In genomic region chr16:89909777-89910716, GRCh38 we compare ENCODE assay signal across 8 cellular contexts. TPM values are rescaled to one million over a fixed set of nuclear protein-coding genes. Genes with fewer than 3 reads are reported as not detected.
DNase-seq lines count a peak whose midpoint lies in the region; ATAC-seq, FAIRE-seq and TF ChIP-seq lines count a peak whose summit lies in the region.

No MANE protein-coding gene starts in this region.

- H2BK120ac ChIP-seq in H1 (replicated peaks; ENCODE audit: low read depth, low read length) (no peak overlapping the region), mesendoderm (ENCODE audit: low read depth, low read length) (no peak overlapping the region)

- POLR2A ChIA-PET in AG04449 (lab: Yijun Ruan, JAX), result interaction anchor here (0.9 kb wide), 1 partner anchor 12 kb away, joined by 8 read pairs; no protein-coding TSS in a partner anchor
- POLR2A ChIA-PET in activated CD8-positive, alpha-beta T cell treated with anti-CD3 and anti-CD28 coated beads, Interleukin-2, amount 10 ng/mL, durations not matched to agents 7 days and 5 days (lab: Charles Lee), result no interaction called here
- POLR2A ChIA-PET in H1 (lab: Charles Lee; ENCODE audit: partially characterized antibody), result interaction anchor here (0.7 to 6.5 kb wide), 3 partner anchors 8 to 37 kb away, joined by 5 to 71 read pairs (median 17); partner anchors contain the start of genes MC1R, TCF25 and TUBB3

- H3K14ac ChIP-seq in H1 (ENCODE audit: insufficient read length), result no peak overlapping the region

- H3K36me3 Mint-ChIP-seq in activated CD8-positive, alpha-beta T cell treated with anti-CD3 and anti-CD28 coated beads, Interleukin-2, amount 10 ng/mL, durations not matched to agents 7 days and 5 days (ENCODE audit: low read depth), result peaks cover 43% of the 10 kb centered on the region

- peaks cover 14% of the 10 kb centered on the region for H3K4me1 Mint-ChIP-seq in activated CD8-positive, alpha-beta T cell treated with anti-CD3 and anti-CD28 coated beads, Interleukin-2, amount 10 ng/mL, durations not matched to agents 7 days and 5 days (ENCODE audit: low read depth)

- TF ChIP-seq RAD21 in H1 (IDR thresholded peaks at IDR 0.05 in 1 of 2, conservative IDR thresholded peaks at IDR 0.05 in 1 of 2; ENCODE audit: low read depth in 2 of 2, low read length in 2 of 2), result peak; percentile 56 to 76

- no peak overlapping the region for H4K5ac ChIP-seq in H1 (ENCODE audit: insufficient read length, low read depth, low read length)
- no peak overlapping the region for H4K5ac ChIP-seq in mesendoderm (ENCODE audit: low read length)

- H3K79me1 ChIP-seq in H1 (ENCODE audit: low read depth, low read length), result no peaks in the 10 kb centered on the region
- H3K79me1 ChIP-seq in mesendoderm (ENCODE audit: low read length), result no peaks in the 10 kb centered on the region

- H4K91ac ChIP-seq in H1 (replicated peaks; ENCODE audit: insufficient read length, low read length), result no peak overlapping the region

- H2BK12ac ChIP-seq in H1 (ENCODE audit: low read depth, low read length), result peak overlapping the region; percentile 60; the same call in 1 of the 2 replicates

- DNase-seq in AG04449 (ENCODE audit: low read depth, low spot score) (no peak), GM19239 (ENCODE audit: insufficient read length, low spot score) (peak; percentile 81), NCI-H82 treated with DMSO at 0.1 percent for 48 hours (lab: John Stamatoyannopoulos, UW; ENCODE audit: unreplicated experiment) (peak; percentile 9), H1 (ENCODE audit: low read depth in 1 of 2, low spot score in 2 of 2) (peak in 1 of 2 experiments; percentile 93), mesendoderm (peak; percentile 81), amniotic stem cell (lab: John Stamatoyannopoulos, UW) (no peak)
- peak; percentile 75 for DNase-seq in activated CD8-positive, alpha-beta T cell treated with anti-CD3 and anti-CD28 coated beads, Interleukin-2, amount 10 ng/mL, durations not matched to agents 7 days and 5 days
- peak; percentile 43 for DNase-seq in stimulated activated CD8-positive, alpha-beta memory T cell treated with anti-CD3 and anti-CD28 coated beads, Interleukin-7, amount 100 ng/mL, for 24 hours (ENCODE audit: low read depth)

- 83% methylated on average over 46 of the region's 47 CpGs; no CpG with 5 or more reads in 1 of the 2 experiments for WGBS in H1 (ENCODE audit: extremely low coverage in 1 of 2, insufficient coverage in 1 of 2, insufficient read length in 1 of 2, insufficient replicate concordance in 2 of 2, low coverage in 1 of 2, low lambda C conversion rate in 2 of 2, missing lambda C conversion rate in 1 of 2), 2 experiments
- no CpG with 5 or more reads among the region's 47 CpGs for WGBS in mesendoderm (ENCODE audit: extremely low coverage, insufficient coverage, low lambda C conversion rate)

- no peak overlapping the region for H3K4me2 ChIP-seq in H1 (ENCODE audit: insufficient read depth in 1 of 2, low read depth in 2 of 2, low read length in 2 of 2)
- no peak overlapping the region for H3K4me2 ChIP-seq in mesendoderm (ENCODE audit: low read length)

- H2AK5ac ChIP-seq in H1 (ENCODE audit: low read depth, low read length) (no peak overlapping the region), mesendoderm (ENCODE audit: low read length) (no peak overlapping the region)

- TF ChIP-seq POLR2A in H1 (IDR thresholded peaks at IDR 0.05; ENCODE audit: control extremely low read depth in 1 of 2, low read depth in 2 of 2, low read length in 2 of 2), result no peak

- 0 out of 2 replicates have a peak overlapping the region, but pooled peaks have one; percentile 40 for H2BK15ac ChIP-seq in H1 (ENCODE audit: low read length)
- no peak overlapping the region for H2BK15ac ChIP-seq in mesendoderm (replicated peaks; ENCODE audit: low read depth)

- H3K56ac ChIP-seq in H1 (replicated peaks; ENCODE audit: insufficient read length, low read depth, low read length), result no peak overlapping the region
- H3K56ac ChIP-seq in mesendoderm (ENCODE audit: low read length), result peak overlapping the region; percentile 0

- H3K4me3 ChIP-seq in AG04449 (ENCODE audit: low read depth, low read length) (no peak overlapping the region), H1 (ENCODE audit: extremely low read depth in 1 of 4, insufficient read depth in 2 of 4, low read depth in 3 of 4, low read length in 4 of 4) (no peak overlapping the region), mesendoderm (ENCODE audit: low read length) (no peak overlapping the region)

- CTCF ChIA-PET in AG04449 (lab: Yijun Ruan, JAX), result interaction anchor here (0.6 to 4.6 kb wide), 16 partner anchors 9 to 210 kb away, joined by 3 to 37 read pairs (median 5); partner anchors contain the start of genes MC1R, TCF25 and TUBB3
- CTCF ChIA-PET in activated CD8-positive, alpha-beta T cell treated with anti-CD3 and anti-CD28 coated beads, Interleukin-2, amount 10 ng/mL, durations not matched to agents 7 days and 5 days (lab: Charles Lee), result interaction anchor here (0.7 to 3.7 kb wide), 21 partner anchors 9 to 1313 kb away, joined by 3 to 28 read pairs (median 5); partner anchors contain the start of genes MC1R, SPATA2L and TUBB3
- CTCF ChIA-PET in H1 (lab: Charles Lee; ENCODE audit: partially characterized antibody), result interaction anchor here (0.7 to 5.9 kb wide), 30 partner anchors 11 to 268 kb away, joined by 3 to 70 read pairs (median 4); partner anchors contain the start of genes MC1R and TUBB3

- peaks cover 0 to 4% of the 10 kb centered on the region in 2 experiments for H4K20me1 ChIP-seq in H1 (replicated peaks in 1 of 2; ENCODE audit: control insufficient read depth in 1 of 2, insufficient read depth in 2 of 2, low read length in 2 of 2)

- H3K9me3 Mint-ChIP-seq in activated CD8-positive, alpha-beta T cell treated with anti-CD3 and anti-CD28 coated beads, Interleukin-2, amount 10 ng/mL, durations not matched to agents 7 days and 5 days (ENCODE audit: insufficient read depth), result no peaks in the 10 kb centered on the region

- H3K27me3 Mint-ChIP-seq in activated CD8-positive, alpha-beta T cell treated with anti-CD3 and anti-CD28 coated beads, Interleukin-2, amount 10 ng/mL, durations not matched to agents 7 days and 5 days (ENCODE audit: low read depth), result no peaks in the 10 kb centered on the region

- H3K4me1 ChIP-seq in H1 (replicated peaks in 1 of 4; ENCODE audit: control insufficient read depth in 3 of 4, insufficient read depth in 4 of 4, low read length in 3 of 4) (peaks cover 0 to 2% (median 0%) of the 10 kb centered on the region in 4 experiments; a peak in 4 of 7 replicates), mesendoderm (ENCODE audit: control insufficient read depth, low read depth, low read length) (no peaks in the 10 kb centered on the region)

- H2AFZ ChIP-seq in H1 (ENCODE audit: low read length), result no peak overlapping the region

- H3K23ac ChIP-seq in H1 (ENCODE audit: insufficient read length) (no peak overlapping the region), mesendoderm (ENCODE audit: low read length) (no peak overlapping the region)

- H3K27ac Mint-ChIP-seq in activated CD8-positive, alpha-beta T cell treated with anti-CD3 and anti-CD28 coated beads, Interleukin-2, amount 10 ng/mL, durations not matched to agents 7 days and 5 days, result no peak overlapping the region

- H3K4me3 Mint-ChIP-seq in activated CD8-positive, alpha-beta T cell treated with anti-CD3 and anti-CD28 coated beads, Interleukin-2, amount 10 ng/mL, durations not matched to agents 7 days and 5 days, result no peak overlapping the region

- no peaks in the 10 kb centered on the region for H3K27me3 ChIP-seq in H1 (replicated peaks in 1 of 4; ENCODE audit: control insufficient read depth in 3 of 4, extremely low read depth in 1 of 4, insufficient read depth in 3 of 4, low read length in 3 of 4)
- H3K27me3 ChIP-seq in mesendoderm (ENCODE audit: insufficient read depth, low read length, poor library complexity), result no peaks in the 10 kb centered on the region

- H3K9ac ChIP-seq in H1 (replicated peaks in 1 of 4; ENCODE audit: extremely low read depth in 1 of 4, low read depth in 3 of 4, low read length in 3 of 4), result peak overlapping the region in 1 of 4 experiments; percentile 5; a peak in 3 of 7 replicates
- H3K9ac ChIP-seq in mesendoderm (ENCODE audit: low read length), result no peak overlapping the region

- H3K36me3 ChIP-seq in H1 (ENCODE audit: control insufficient read depth in 2 of 4, insufficient read depth in 4 of 4, low read length in 3 of 4) (peaks cover 2 to 17% (median 8%) of the 10 kb centered on the region in 4 experiments; a peak in 7 of 8 replicates), mesendoderm (ENCODE audit: control insufficient read depth, insufficient read depth, low read length) (peaks cover 15% of the 10 kb centered on the region)

- H3K4ac ChIP-seq in H1 (replicated peaks; ENCODE audit: insufficient read length, low read depth, low read length) (peak overlapping the region; percentile 70), mesendoderm (ENCODE audit: low read depth, low read length) (no peak overlapping the region)

- H3K27ac ChIP-seq in H1 (ENCODE audit: low read depth, low read length) (peak overlapping the region; percentile 42; the same call in 1 of the 2 replicates), mesendoderm (ENCODE audit: low read depth, low read length) (no peak overlapping the region)

- H2BK5ac ChIP-seq in H1 (ENCODE audit: low read depth, low read length) (peak overlapping the region; percentile 48), mesendoderm (ENCODE audit: low read length) (no peak overlapping the region)

- peak; percentile 53 for FAIRE-seq in GM19239 (lab: Jason Lieb, UNC)
- no peak for FAIRE-seq in H1 (lab: Jason Lieb, UNC)

- 0 out of 2 replicates have a peak overlapping the region, but pooled peaks have one; percentile 72 for H2BK20ac ChIP-seq in H1 (ENCODE audit: low read length)

- ATAC-seq in activated CD8-positive, alpha-beta T cell treated with anti-CD3 and anti-CD28 coated beads, Interleukin-2, amount 10 ng/mL, durations not matched to agents 7 days and 5 days, result peak; percentile 83

- no peak for TF ChIP-seq EP300 in H1 (IDR thresholded peaks at IDR 0.05; ENCODE audit: borderline replicate concordance in 1 of 2, low read depth in 2 of 2, low read length in 2 of 2)

- H3K18ac ChIP-seq in H1 (ENCODE audit: extremely low read depth, low read length) (peak overlapping the region; percentile 51; the same call in 1 of the 2 replicates), mesendoderm (ENCODE audit: low read length) (no peak overlapping the region)

- peak; percentile 97 for TF ChIP-seq CTCF in AG04449 (IDR thresholded peaks at IDR 0.05; ENCODE audit: insufficient read depth, low read length, missing control alignments)
- peak; percentile 91 to 98 (median 97) for TF ChIP-seq CTCF in H1 (IDR thresholded peaks at IDR 0.05; ENCODE audit: control extremely low read depth in 1 of 3, insufficient read depth in 1 of 3, low read depth in 1 of 3, low read length in 3 of 3)

- H3K9me3 ChIP-seq in H1 (ENCODE audit: insufficient read depth in 2 of 2, low read depth in 1 of 2, low read length in 1 of 2), result peaks cover 0 to 19% of the 10 kb centered on the region in 2 experiments; a peak in 3 of 4 replicates

- no peaks in the 10 kb centered on the region; the same call in 1 of the 2 replicates for H3K23me2 ChIP-seq in H1 (ENCODE audit: low read depth, low read length)

- H4K8ac ChIP-seq in H1 (ENCODE audit: extremely low read depth, insufficient read depth, low read length), result peak overlapping the region; percentile 74; the same call in 1 of the 2 replicates
- H4K8ac ChIP-seq in mesendoderm (ENCODE audit: low read depth, low read length), result no peak overlapping the region

- H3K79me2 ChIP-seq in H1 (ENCODE audit: control insufficient read depth in 1 of 2, insufficient read depth in 2 of 2, low read length in 2 of 2), result no peaks in the 10 kb centered on the region
- no peaks in the 10 kb centered on the region for H3K79me2 ChIP-seq in mesendoderm (ENCODE audit: control insufficient read depth, insufficient read depth, low read length)

RNA-seq across cellular contexts. Expression of gene MC1R, which starts 8.6 kb away (rescaled TPM):
- 1 to 10 TPM; 4.7 to 5.0 TPM for total RNA-seq in activated CD8-positive, alpha-beta T cell treated with anti-CD3 and anti-CD28 coated beads, Interleukin-2, amount 10 ng/mL, durations not matched to agents 7 days and 5 days
- 2.0 and 2.2 TPM in 2 replicates for total RNA-seq in H1 (2021; fragmentation: NEBNext Ultra II Directional; extraction: Animal tissue kit (Norgen Biotek cat#: 25700))
- 2.9 and 4.3 TPM in 2 replicates for polyA plus RNA-seq in H1 (2011; rRNA removed)
- polyA plus RNA-seq in H1 (2011; cell fraction: cytosol; rRNA removed), result 3.7 TPM
- 7.6 TPM for polyA plus RNA-seq in H1 (2011; cell fraction: nucleus; rRNA removed)
- 1.8 to 3.0 TPM (median 2.2 TPM) in 4 replicates for polyA plus RNA-seq in H1 (2012, experiment 1 of 2)
- polyA plus RNA-seq in H1 (2012, experiment 2 of 2), result 1.8 TPM
- polyA plus RNA-seq in H1 (2013, experiment 1 of 2), result 1.2 TPM
- 1.5 TPM for polyA plus RNA-seq in H1 (2013, experiment 2 of 2)
- polyA minus RNA-seq in H1 (2011; rRNA and poly(A)+ RNA removed), result 3.3 and 5.0 TPM in 2 replicates
- 3.2 TPM for polyA minus RNA-seq in H1 (2011; cell fraction: cytosol; rRNA and poly(A)+ RNA removed)
- 4.5 TPM for polyA minus RNA-seq in H1 (2011; cell fraction: nucleus; rRNA and poly(A)+ RNA removed)
- 1.2 TPM for polyA plus RNA-seq in mesendoderm (2013, experiment 1 of 2)
- polyA plus RNA-seq in mesendoderm (2013, experiment 2 of 2), result 0.98 TPM

RNA-seq across cellular contexts. Expression of gene TUBB3, which starts 13.1 kb away (rescaled TPM):
- 1 to 10 TPM; 1.1 to 1.3 TPM for total RNA-seq in activated CD8-positive, alpha-beta T cell treated with anti-CD3 and anti-CD28 coated beads, Interleukin-2, amount 10 ng/mL, durations not matched to agents 7 days and 5 days
- 275 and 292 TPM in 2 replicates for total RNA-seq in H1 (2021; fragmentation: NEBNext Ultra II Directional; extraction: Animal tissue kit (Norgen Biotek cat#: 25700))
- 393 and 420 TPM in 2 replicates for polyA plus RNA-seq in H1 (2011; rRNA removed)
- polyA plus RNA-seq in H1 (2011; cell fraction: cytosol; rRNA removed), result 210 TPM
- polyA plus RNA-seq in H1 (2011; cell fraction: nucleus; rRNA removed), result 252 TPM
- polyA plus RNA-seq in H1 (2012, experiment 1 of 2), result 287 to 415 TPM (median 389 TPM) in 4 replicates
- 421 TPM for polyA plus RNA-seq in H1 (2012, experiment 2 of 2)
- polyA plus RNA-seq in H1 (2013, experiment 1 of 2), result 211 TPM
- polyA plus RNA-seq in H1 (2013, experiment 2 of 2), result 208 TPM
- 165 and 205 TPM in 2 replicates for polyA minus RNA-seq in H1 (2011; rRNA and poly(A)+ RNA removed)
- 155 TPM for polyA minus RNA-seq in H1 (2011; cell fraction: cytosol; rRNA and poly(A)+ RNA removed)
- 91.3 TPM for polyA minus RNA-seq in H1 (2011; cell fraction: nucleus; rRNA and poly(A)+ RNA removed)
- 96.5 TPM for polyA plus RNA-seq in mesendoderm (2013, experiment 1 of 2)
- 103 TPM for polyA plus RNA-seq in mesendoderm (2013, experiment 2 of 2)

RNA-seq across cellular contexts. Expression of gene TCF25, which starts 36.7 kb away (rescaled TPM):
- 100 to 1,000 TPM; 169 to 178 TPM for total RNA-seq in activated CD8-positive, alpha-beta T cell treated with anti-CD3 and anti-CD28 coated beads, Interleukin-2, amount 10 ng/mL, durations not matched to agents 7 days and 5 days
- 92.2 and 102 TPM in 2 replicates for total RNA-seq in H1 (2021; fragmentation: NEBNext Ultra II Directional; extraction: Animal tissue kit (Norgen Biotek cat#: 25700))
- 78.1 and 102 TPM in 2 replicates for polyA plus RNA-seq in H1 (2011; rRNA removed)
- polyA plus RNA-seq in H1 (2011; cell fraction: cytosol; rRNA removed), result 84.5 TPM
- polyA plus RNA-seq in H1 (2011; cell fraction: nucleus; rRNA removed), result 230 TPM
- 112 to 138 TPM (median 135 TPM) in 4 replicates for polyA plus RNA-seq in H1 (2012, experiment 1 of 2)
- polyA plus RNA-seq in H1 (2012, experiment 2 of 2), result 70.6 TPM
- polyA plus RNA-seq in H1 (2013, experiment 1 of 2), result 86.9 TPM
- 84.9 TPM for polyA plus RNA-seq in H1 (2013, experiment 2 of 2)
- 58.3 and 62.0 TPM in 2 replicates for polyA minus RNA-seq in H1 (2011; rRNA and poly(A)+ RNA removed)
- 56.6 TPM for polyA minus RNA-seq in H1 (2011; cell fraction: cytosol; rRNA and poly(A)+ RNA removed)
- polyA minus RNA-seq in H1 (2011; cell fraction: nucleus; rRNA and poly(A)+ RNA removed), result 49.3 TPM
- 89.8 TPM for polyA plus RNA-seq in mesendoderm (2013, experiment 1 of 2)
- polyA plus RNA-seq in mesendoderm (2013, experiment 2 of 2), result 88.1 TPM

RNA-seq across cellular contexts. Expression of gene DEF8, which starts 38.5 kb away (rescaled TPM):
- 10 to 100 TPM; 19.8 to 25.7 TPM for total RNA-seq in activated CD8-positive, alpha-beta T cell treated with anti-CD3 and anti-CD28 coated beads, Interleukin-2, amount 10 ng/mL, durations not matched to agents 7 days and 5 days
- 48.3 and 53.0 TPM in 2 replicates for total RNA-seq in H1 (2021; fragmentation: NEBNext Ultra II Directional; extraction: Animal tissue kit (Norgen Biotek cat#: 25700))
- 110 and 155 TPM in 2 replicates for polyA plus RNA-seq in H1 (2011; rRNA removed)
- 106 TPM for polyA plus RNA-seq in H1 (2011; cell fraction: cytosol; rRNA removed)
- 160 TPM for polyA plus RNA-seq in H1 (2011; cell fraction: nucleus; rRNA removed)
- 35.4 to 56.5 TPM (median 53.7 TPM) in 4 replicates for polyA plus RNA-seq in H1 (2012, experiment 1 of 2)
- 59.8 TPM for polyA plus RNA-seq in H1 (2012, experiment 2 of 2)
- 47.6 TPM for polyA plus RNA-seq in H1 (2013, experiment 1 of 2)
- polyA plus RNA-seq in H1 (2013, experiment 2 of 2), result 46.6 TPM
- 44.0 and 65.5 TPM in 2 replicates for polyA minus RNA-seq in H1 (2011; rRNA and poly(A)+ RNA removed)
- 40.0 TPM for polyA minus RNA-seq in H1 (2011; cell fraction: cytosol; rRNA and poly(A)+ RNA removed)
- polyA minus RNA-seq in H1 (2011; cell fraction: nucleus; rRNA and poly(A)+ RNA removed), result 30.4 TPM
- 43.6 TPM for polyA plus RNA-seq in mesendoderm (2013, experiment 1 of 2)
- 44.8 TPM for polyA plus RNA-seq in mesendoderm (2013, experiment 2 of 2)

Comparison
In these comparisons a context has a peak if more than half of its experiments do, and no peak if none do; other contexts are left out.
1. DNase-seq: peak in GM19239 (single experiment), NCI-H82 treated with DMSO at 0.1 percent for 48 hours (single experiment), activated CD8-positive, alpha-beta T cell treated with anti-CD3 and anti-CD28 coated beads, Interleukin-2, amount 10 ng/mL, durations not matched to agents 7 days and 5 days (single experiment), mesendoderm (single experiment) and stimulated activated CD8-positive, alpha-beta memory T cell treated with anti-CD3 and anti-CD28 coated beads, Interleukin-7, amount 100 ng/mL, for 24 hours (single experiment); none in AG04449 (single experiment) and amniotic stem cell (single experiment).
2. RNA of gene TUBB3, which starts 13.1 kb away (total RNA-seq): 275 to 292 TPM in H1; 1.1 to 1.3 TPM in activated CD8-positive, alpha-beta T cell treated with anti-CD3 and anti-CD28 coated beads, Interleukin-2, amount 10 ng/mL, durations not matched to agents 7 days and 5 days; every median in the first group is over 100 times any median in the second.